1 cellular context compared by ENCODE assay signal in the genomic region with DNA sequence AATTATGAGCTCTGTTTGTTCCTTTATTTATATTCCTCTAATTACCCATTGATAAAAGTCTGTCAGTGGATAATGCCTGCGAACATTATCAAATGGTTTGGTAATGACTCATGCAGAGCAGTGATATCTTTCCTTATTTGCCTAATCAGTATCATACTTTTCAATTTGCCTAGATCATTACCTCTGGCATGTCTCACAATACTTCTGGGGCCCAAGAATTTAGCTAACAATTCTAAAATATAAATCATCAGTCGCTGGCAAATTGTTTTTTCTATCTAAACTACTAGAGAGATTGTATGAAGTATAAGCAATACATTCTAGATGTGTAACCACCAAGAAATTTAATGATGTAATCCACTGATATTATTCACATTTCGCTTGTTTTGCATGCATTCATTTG.
TF ChIP-seq lines count a peak whose summit lies in the region.

No MANE protein-coding gene starts in this region.

TF ChIP-seq in SK-N-SH treated with all-trans-retinoic acid at 6 μM for 48 hours, 23 proteins besides CTCF, POLR2A, EP300 and RAD21:
- TF ChIP-seq, protein P1, sequence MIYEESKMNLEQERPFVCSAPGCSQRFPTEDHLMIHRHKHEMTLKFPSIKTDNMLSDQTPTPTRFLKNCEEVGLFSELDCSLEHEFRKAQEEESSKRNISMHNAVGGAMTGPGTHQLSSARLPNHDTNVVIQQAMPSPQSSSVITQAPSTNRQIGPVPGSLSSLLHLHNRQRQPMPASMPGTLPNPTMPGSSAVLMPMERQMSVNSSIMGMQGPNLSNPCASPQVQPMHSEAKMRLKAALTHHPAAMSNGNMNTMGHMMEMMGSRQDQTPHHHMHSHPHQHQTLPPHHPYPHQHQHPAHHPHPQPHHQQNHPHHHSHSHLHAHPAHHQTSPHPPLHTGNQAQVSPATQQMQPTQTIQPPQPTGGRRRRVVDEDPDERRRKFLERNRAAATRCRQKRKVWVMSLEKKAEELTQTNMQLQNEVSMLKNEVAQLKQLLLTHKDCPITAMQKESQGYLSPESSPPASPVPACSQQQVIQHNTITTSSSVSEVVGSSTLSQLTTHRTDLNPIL (CRISPR knock-in tag; IDR thresholded peaks at IDR 0.05; ENCODE audit: low read depth): peak; percentile 32; the same call in 1 of the 2 replicates
- TF ChIP-seq ZC3H10 (CRISPR knock-in tag; IDR thresholded peaks at IDR 0.05): no peak
- TF ChIP-seq, protein P2, sequence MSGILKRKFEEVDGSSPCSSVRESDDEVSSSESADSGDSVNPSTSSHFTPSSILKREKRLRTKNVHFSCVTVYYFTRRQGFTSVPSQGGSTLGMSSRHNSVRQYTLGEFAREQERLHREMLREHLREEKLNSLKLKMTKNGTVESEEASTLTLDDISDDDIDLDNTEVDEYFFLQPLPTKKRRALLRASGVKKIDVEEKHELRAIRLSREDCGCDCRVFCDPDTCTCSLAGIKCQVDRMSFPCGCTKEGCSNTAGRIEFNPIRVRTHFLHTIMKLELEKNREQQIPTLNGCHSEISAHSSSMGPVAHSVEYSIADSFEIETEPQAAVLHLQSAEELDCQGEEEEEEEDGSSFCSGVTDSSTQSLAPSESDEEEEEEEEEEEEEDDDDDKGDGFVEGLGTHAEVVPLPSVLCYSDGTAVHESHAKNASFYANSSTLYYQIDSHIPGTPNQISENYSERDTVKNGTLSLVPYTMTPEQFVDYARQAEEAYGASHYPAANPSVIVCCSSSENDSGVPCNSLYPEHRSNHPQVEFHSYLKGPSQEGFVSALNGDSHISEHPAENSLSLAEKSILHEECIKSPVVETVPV (CRISPR knock-in tag; IDR thresholded peaks at IDR 0.05): no peak
- TF ChIP-seq, protein P3, sequence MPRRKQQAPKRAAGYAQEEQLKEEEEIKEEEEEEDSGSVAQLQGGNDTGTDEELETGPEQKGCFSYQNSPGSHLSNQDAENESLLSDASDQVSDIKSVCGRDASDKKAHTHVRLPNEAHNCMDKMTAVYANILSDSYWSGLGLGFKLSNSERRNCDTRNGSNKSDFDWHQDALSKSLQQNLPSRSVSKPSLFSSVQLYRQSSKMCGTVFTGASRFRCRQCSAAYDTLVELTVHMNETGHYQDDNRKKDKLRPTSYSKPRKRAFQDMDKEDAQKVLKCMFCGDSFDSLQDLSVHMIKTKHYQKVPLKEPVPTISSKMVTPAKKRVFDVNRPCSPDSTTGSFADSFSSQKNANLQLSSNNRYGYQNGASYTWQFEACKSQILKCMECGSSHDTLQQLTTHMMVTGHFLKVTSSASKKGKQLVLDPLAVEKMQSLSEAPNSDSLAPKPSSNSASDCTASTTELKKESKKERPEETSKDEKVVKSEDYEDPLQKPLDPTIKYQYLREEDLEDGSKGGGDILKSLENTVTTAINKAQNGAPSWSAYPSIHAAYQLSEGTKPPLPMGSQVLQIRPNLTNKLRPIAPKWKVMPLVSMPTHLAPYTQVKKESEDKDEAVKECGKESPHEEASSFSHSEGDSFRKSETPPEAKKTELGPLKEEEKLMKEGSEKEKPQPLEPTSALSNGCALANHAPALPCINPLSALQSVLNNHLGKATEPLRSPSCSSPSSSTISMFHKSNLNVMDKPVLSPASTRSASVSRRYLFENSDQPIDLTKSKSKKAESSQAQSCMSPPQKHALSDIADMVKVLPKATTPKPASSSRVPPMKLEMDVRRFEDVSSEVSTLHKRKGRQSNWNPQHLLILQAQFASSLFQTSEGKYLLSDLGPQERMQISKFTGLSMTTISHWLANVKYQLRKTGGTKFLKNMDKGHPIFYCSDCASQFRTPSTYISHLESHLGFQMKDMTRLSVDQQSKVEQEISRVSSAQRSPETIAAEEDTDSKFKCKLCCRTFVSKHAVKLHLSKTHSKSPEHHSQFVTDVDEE (CRISPR knock-in tag; IDR thresholded peaks at IDR 0.05): peak; percentile 12; the same call in 1 of the 2 replicates
- TF ChIP-seq ISL1 (CRISPR knock-in tag; IDR thresholded peaks at IDR 0.05): peak; percentile 79
TF ChIP-seq in SK-N-SH treated with all-trans-retinoic acid at 6 μM for 48 hours: peak in this region for 3.
